Comparison of ENCODE assay signal across 8 cellular contexts in genomic region chr15:90529008-90529368, GRCh38. TPM values are rescaled to one million over a fixed set of nuclear protein-coding genes. Genes with fewer than 3 reads are reported as not detected.
DNase-seq lines count a peak whose midpoint lies in the region; ATAC-seq and TF ChIP-seq lines count a peak whose summit lies in the region.

No MANE protein-coding gene starts in this region.

- in situ Hi-C loops in brain microvascular endothelial cell (cut with HindIII; ENCODE audit: low pct_ligation_motif_present, low sequenced_read_pairs) = no loop called here
- in situ Hi-C loops in G401 (cut with HindIII; ENCODE audit: low sequenced_read_pairs) = no loop called here

- no peaks in the 10 kb centered on the region for H3K9me3 ChIP-seq in right cardiac atrium (ENCODE audit: control insufficient read depth, low read length)
- no peaks in the 10 kb centered on the region for H3K9me3 ChIP-seq in vagina

- TF ChIP-seq POLR2A in vagina (IDR thresholded peaks at IDR 0.05) = no peak

- H3K36me3 ChIP-seq in brain microvascular endothelial cell (replicated peaks) (no peaks in the 10 kb centered on the region), vagina (no peaks in the 10 kb centered on the region)

- H3K27ac Mint-ChIP-seq in mesothelial cell of epicardium = peak overlapping the region; percentile 97

- peak overlapping the region; percentile 83 for H3K4me3 Mint-ChIP-seq in mesothelial cell of epicardium

- H3K36me3 Mint-ChIP-seq in mesothelial cell of epicardium = peaks cover 4% of the 10 kb centered on the region

- peak in 2 of 3 donors; percentile 16 to 57 for DNase-seq in right cardiac atrium
- no peak for DNase-seq in Right ventricle myocardium inferior (ENCODE audit: missing footprints)
- DNase-seq in brain microvascular endothelial cell = no peak
- DNase-seq in mesothelial cell of epicardium (ENCODE audit: low spot score in 2 of 2, unreplicated experiment in 2 of 2) = no peak
- DNase-seq in vagina (ENCODE audit: extremely low spot score in 2 of 2) = no peak
- DNase-seq in OCI-M1 (lab: John Stamatoyannopoulos, UW) = no peak
- DNase-seq in ureter (ENCODE audit: low spot score) = no peak
- no peak for DNase-seq in G401 (ENCODE audit: low spot score)

- H3K4me1 Mint-ChIP-seq in mesothelial cell of epicardium = peaks cover 34% of the 10 kb centered on the region

- 79% methylated on average over 16 of the region's 16 CpGs for WGBS in right cardiac atrium

- intact Hi-C loops in right cardiac atrium (cut with DNase I) = loop anchor here in 1 of 4 donors (5.0 kb wide), 1 partner anchor 73 kb away; no protein-coding TSS in a partner anchor
- intact Hi-C loops in Right ventricle myocardium inferior (cut with DNase I) = no loop called here
- intact Hi-C loops in vagina (cut with DNase I) = no loop called here

- peak overlapping the region; percentile 87 for H3K4me3 ChIP-seq in right cardiac atrium (ENCODE audit: low read length)
- H3K4me3 ChIP-seq in brain microvascular endothelial cell (ENCODE audit: low read depth, low read length) = peak overlapping the region; percentile 76
- peak overlapping the region; percentile 69 to 84 for H3K4me3 ChIP-seq in vagina

- H3K27ac ChIP-seq in right cardiac atrium (ENCODE audit: low read length) (no peak overlapping the region), brain microvascular endothelial cell (no peak overlapping the region), vagina (peak overlapping the region; percentile 91)

- no peaks in the 10 kb centered on the region for H3K27me3 Mint-ChIP-seq in mesothelial cell of epicardium (ENCODE audit: low read depth)

- no peaks in the 10 kb centered on the region for H3K27me3 ChIP-seq in right cardiac atrium (ENCODE audit: control insufficient read depth, insufficient read depth)
- H3K27me3 ChIP-seq in brain microvascular endothelial cell (replicated peaks) = no peaks in the 10 kb centered on the region
- no peaks in the 10 kb centered on the region for H3K27me3 ChIP-seq in vagina

- peaks cover under 1% of the 10 kb centered on the region for H3K4me1 ChIP-seq in right cardiac atrium (ENCODE audit: control insufficient read depth, insufficient read depth, low read length)
- peaks cover 33% of the 10 kb centered on the region for H3K4me1 ChIP-seq in vagina

- H3K9me3 Mint-ChIP-seq in mesothelial cell of epicardium = no peaks in the 10 kb centered on the region

- TF ChIP-seq CTCF in brain microvascular endothelial cell (IDR thresholded peaks at IDR 0.05; ENCODE audit: low read depth, low read length, missing control alignments) (no peak), mesothelial cell of epicardium (IDR thresholded peaks at IDR 0.05; ENCODE audit: unreplicated experiment) (no peak), vagina (IDR thresholded peaks at IDR 0.05) (no peak)

- no peak for ATAC-seq in right cardiac atrium
- no peak for ATAC-seq in Right ventricle myocardium inferior

RNA-seq across cellular contexts. Expression of gene CRTC3, which starts 0.7 kb away (rescaled TPM):
- 10 to 100 TPM; 27.2 to 35.5 (median 30.6) TPM for total RNA-seq in right cardiac atrium
- 15.1 TPM for polyA plus RNA-seq in right cardiac atrium
- 25.8 TPM for total RNA-seq in Right ventricle myocardium inferior
- total RNA-seq in mesothelial cell of epicardium = 52.9 to 57.1 TPM (median 56.6 TPM) in 3 replicates
- 43.5 TPM for total RNA-seq in vagina
- 55.7 TPM for total RNA-seq in ureter
- 5.9 and 7.4 TPM in 2 replicates for total RNA-seq in G401 (2014; rRNA removed; shearing (Covaris generic))

Comparison
In these comparisons a context has a peak if more than half of its experiments do, and no peak if none do; other contexts are left out.
1. DNase-seq: peak in right cardiac atrium (2 of 3); none in Right ventricle myocardium inferior (single experiment), brain microvascular endothelial cell (single experiment), mesothelial cell of epicardium (0 of 2), vagina (0 of 2), OCI-M1 (single experiment), ureter (single experiment) and G401 (single experiment).
2. Peak in every context shown above with its lines, with median percentiles within 50 percentile points of each other: H3K4me3 ChIP-seq.